In the genomic region with DNA sequence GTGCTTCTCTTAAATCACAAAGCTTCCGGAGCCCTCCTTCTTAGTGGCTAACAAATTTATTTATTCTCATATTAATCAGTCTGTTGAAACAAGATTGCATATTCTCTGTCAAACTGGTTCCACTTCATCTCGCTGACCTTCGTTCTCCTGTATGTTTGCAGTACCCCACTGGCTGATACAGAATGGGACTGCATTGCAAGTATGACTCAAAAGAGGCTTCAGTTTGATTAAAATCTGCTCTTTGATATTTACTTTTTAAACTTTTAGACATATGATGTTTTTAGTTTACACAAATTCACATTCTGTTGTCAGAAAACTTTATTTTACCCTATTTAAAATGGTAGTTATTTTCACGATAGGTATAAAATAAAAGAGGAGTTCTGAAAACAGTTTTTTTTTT, we compare ENCODE assay signal across 2 cellular contexts.
TF ChIP-seq lines count a peak whose summit lies in the region.

No MANE protein-coding gene starts in this region.

TF ChIP-seq in IMR-90, 13 proteins besides CTCF, POLR2A, EP300 and RAD21:
- no peak for TF ChIP-seq CEBPB (IDR thresholded peaks at IDR 0.05; ENCODE audit: low read depth, low read length)
- no peak for TF ChIP-seq NFE2L2 (IDR thresholded peaks at IDR 0.05; ENCODE audit: low read depth, low read length)
- TF ChIP-seq SMC3 (IDR thresholded peaks at IDR 0.05; ENCODE audit: low read depth, low read length), result no peak
- TF ChIP-seq, protein P1, sequence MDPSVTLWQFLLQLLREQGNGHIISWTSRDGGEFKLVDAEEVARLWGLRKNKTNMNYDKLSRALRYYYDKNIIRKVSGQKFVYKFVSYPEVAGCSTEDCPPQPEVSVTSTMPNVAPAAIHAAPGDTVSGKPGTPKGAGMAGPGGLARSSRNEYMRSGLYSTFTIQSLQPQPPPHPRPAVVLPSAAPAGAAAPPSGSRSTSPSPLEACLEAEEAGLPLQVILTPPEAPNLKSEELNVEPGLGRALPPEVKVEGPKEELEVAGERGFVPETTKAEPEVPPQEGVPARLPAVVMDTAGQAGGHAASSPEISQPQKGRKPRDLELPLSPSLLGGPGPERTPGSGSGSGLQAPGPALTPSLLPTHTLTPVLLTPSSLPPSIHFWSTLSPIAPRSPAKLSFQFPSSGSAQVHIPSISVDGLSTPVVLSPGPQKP (IDR thresholded peaks at IDR 0.05; ENCODE audit: borderline replicate concordance, low read depth, low read length), result no peak
- TF ChIP-seq MXI1 (IDR thresholded peaks at IDR 0.05; ENCODE audit: borderline replicate concordance, low read depth, low read length), result no peak
- TF ChIP-seq MAFK (IDR thresholded peaks at IDR 0.05; ENCODE audit: low read depth, low read length), result no peak
- no peak for TF ChIP-seq FOS (IDR thresholded peaks at IDR 0.05; ENCODE audit: low read depth, low read length)
- TF ChIP-seq RFX5 (IDR thresholded peaks at IDR 0.05; ENCODE audit: low read depth, low read length), result no peak
- TF ChIP-seq BHLHE40 (IDR thresholded peaks at IDR 0.05; ENCODE audit: low read depth, low read length), result no peak
- no peak for TF ChIP-seq MAZ (IDR thresholded peaks at IDR 0.05; ENCODE audit: borderline replicate concordance, low read depth, low read length)
- no peak for TF ChIP-seq RCOR1 (IDR thresholded peaks at IDR 0.05; ENCODE audit: insufficient replicate concordance, low read length)
- TF ChIP-seq, protein P2, sequence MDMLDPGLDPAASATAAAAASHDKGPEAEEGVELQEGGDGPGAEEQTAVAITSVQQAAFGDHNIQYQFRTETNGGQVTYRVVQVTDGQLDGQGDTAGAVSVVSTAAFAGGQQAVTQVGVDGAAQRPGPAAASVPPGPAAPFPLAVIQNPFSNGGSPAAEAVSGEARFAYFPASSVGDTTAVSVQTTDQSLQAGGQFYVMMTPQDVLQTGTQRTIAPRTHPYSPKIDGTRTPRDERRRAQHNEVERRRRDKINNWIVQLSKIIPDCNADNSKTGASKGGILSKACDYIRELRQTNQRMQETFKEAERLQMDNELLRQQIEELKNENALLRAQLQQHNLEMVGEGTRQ (IDR thresholded peaks at IDR 0.05; ENCODE audit: low read depth, low read length), result no peak
- TF ChIP-seq CHD1 (IDR thresholded peaks at IDR 0.05; ENCODE audit: low read depth, low read length), result no peak

TF ChIP-seq in liver, 16 proteins besides CTCF, POLR2A, EP300 and RAD21:
- TF ChIP-seq HNF4A (conservative IDR thresholded peaks at IDR 0.05) (peak; percentile 86 to 93), EGR1 (IDR thresholded peaks at IDR 0.05; ENCODE audit: low read depth in 2 of 2) (peak in 1 of 2 donors; percentile 42), RXRA (IDR thresholded peaks at IDR 0.05) (peak; percentile 27 to 68), YY1 (IDR thresholded peaks at IDR 0.05) (peak; percentile 71), TAF1 (conservative IDR thresholded peaks at IDR 0.05) (no peak), NR2F2 (IDR thresholded peaks at IDR 0.05) (no peak), FOXA2 (IDR thresholded peaks at IDR 0.05) (peak; percentile 82), HNF4G (IDR thresholded peaks at IDR 0.05) (peak; percentile 62), FOXA1 (IDR thresholded peaks at IDR 0.05) (peak; percentile 64), SP1 (IDR thresholded peaks at IDR 0.05) (peak; percentile 90), GABPA (IDR thresholded peaks at IDR 0.05 in 1 of 2, conservative IDR thresholded peaks at IDR 0.05 in 1 of 2) (peak in 1 of 2 donors; percentile 23), JUND (IDR thresholded peaks at IDR 0.05) (peak; percentile 76 to 92)
- TF ChIP-seq, protein P3, sequence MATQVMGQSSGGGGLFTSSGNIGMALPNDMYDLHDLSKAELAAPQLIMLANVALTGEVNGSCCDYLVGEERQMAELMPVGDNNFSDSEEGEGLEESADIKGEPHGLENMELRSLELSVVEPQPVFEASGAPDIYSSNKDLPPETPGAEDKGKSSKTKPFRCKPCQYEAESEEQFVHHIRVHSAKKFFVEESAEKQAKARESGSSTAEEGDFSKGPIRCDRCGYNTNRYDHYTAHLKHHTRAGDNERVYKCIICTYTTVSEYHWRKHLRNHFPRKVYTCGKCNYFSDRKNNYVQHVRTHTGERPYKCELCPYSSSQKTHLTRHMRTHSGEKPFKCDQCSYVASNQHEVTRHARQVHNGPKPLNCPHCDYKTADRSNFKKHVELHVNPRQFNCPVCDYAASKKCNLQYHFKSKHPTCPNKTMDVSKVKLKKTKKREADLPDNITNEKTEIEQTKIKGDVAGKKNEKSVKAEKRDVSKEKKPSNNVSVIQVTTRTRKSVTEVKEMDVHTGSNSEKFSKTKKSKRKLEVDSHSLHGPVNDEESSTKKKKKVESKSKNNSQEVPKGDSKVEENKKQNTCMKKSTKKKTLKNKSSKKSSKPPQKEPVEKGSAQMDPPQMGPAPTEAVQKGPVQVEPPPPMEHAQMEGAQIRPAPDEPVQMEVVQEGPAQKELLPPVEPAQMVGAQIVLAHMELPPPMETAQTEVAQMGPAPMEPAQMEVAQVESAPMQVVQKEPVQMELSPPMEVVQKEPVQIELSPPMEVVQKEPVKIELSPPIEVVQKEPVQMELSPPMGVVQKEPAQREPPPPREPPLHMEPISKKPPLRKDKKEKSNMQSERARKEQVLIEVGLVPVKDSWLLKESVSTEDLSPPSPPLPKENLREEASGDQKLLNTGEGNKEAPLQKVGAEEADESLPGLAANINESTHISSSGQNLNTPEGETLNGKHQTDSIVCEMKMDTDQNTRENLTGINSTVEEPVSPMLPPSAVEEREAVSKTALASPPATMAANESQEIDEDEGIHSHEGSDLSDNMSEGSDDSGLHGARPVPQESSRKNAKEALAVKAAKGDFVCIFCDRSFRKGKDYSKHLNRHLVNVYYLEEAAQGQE (IDR thresholded peaks at IDR 0.05), result peak; percentile 76
- TF ChIP-seq, protein P4, sequence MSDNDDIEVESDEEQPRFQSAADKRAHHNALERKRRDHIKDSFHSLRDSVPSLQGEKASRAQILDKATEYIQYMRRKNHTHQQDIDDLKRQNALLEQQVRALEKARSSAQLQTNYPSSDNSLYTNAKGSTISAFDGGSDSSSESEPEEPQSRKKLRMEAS (IDR thresholded peaks at IDR 0.05), result peak; percentile 25
- TF ChIP-seq, protein P5, sequence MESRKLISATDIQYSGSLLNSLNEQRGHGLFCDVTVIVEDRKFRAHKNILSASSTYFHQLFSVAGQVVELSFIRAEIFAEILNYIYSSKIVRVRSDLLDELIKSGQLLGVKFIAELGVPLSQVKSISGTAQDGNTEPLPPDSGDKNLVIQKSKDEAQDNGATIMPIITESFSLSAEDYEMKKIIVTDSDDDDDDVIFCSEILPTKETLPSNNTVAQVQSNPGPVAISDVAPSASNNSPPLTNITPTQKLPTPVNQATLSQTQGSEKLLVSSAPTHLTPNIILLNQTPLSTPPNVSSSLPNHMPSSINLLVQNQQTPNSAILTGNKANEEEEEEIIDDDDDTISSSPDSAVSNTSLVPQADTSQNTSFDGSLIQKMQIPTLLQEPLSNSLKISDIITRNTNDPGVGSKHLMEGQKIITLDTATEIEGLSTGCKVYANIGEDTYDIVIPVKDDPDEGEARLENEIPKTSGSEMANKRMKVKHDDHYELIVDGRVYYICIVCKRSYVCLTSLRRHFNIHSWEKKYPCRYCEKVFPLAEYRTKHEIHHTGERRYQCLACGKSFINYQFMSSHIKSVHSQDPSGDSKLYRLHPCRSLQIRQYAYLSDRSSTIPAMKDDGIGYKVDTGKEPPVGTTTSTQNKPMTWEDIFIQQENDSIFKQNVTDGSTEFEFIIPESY (IDR thresholded peaks at IDR 0.05), result peak; percentile 46
- TF ChIP-seq, protein P6, sequence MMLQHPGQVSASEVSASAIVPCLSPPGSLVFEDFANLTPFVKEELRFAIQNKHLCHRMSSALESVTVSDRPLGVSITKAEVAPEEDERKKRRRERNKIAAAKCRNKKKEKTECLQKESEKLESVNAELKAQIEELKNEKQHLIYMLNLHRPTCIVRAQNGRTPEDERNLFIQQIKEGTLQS (IDR thresholded peaks at IDR 0.05), result peak; percentile 63
TF ChIP-seq in liver: peak in this region for 14.
